Comparison of ENCODE assay signal across 10 cellular contexts in genomic region chr1:108681701-108682100, GRCh38. TPM values are rescaled to one million over a fixed set of nuclear protein-coding genes. Genes with fewer than 3 reads are reported as not detected.
DNase-seq lines count a peak whose midpoint lies in the region; FAIRE-seq and TF ChIP-seq lines count a peak whose summit lies in the region.
"Not testable (repeated sequence)": the region's sequence is repeated elsewhere in the genome, so short reads cannot be mapped to it uniquely, and the experiment has no call there.
"Had no signal": no experiment of that assay in that cellular context is flagged by ENCODE, and none has a peak within 500 bp of the region (broad histone marks: within the 10 kb centered on the region; RNA-seq: fewer than 3 reads in every experiment).

No MANE protein-coding gene starts in this region.

- BruUV-seq in endothelial cell of umbilical vein (replicated peaks; lab: Mats Ljungman, UMichigan): not testable (repeated sequence)

- H3K9me2 ChIP-seq in Loucy (replicated peaks; ENCODE audit: low read depth, low read length): not testable (repeated sequence)

- not testable (repeated sequence) for H3K4me1 ChIP-seq in H9 (ENCODE audit: insufficient read depth, low read length); endothelial cell of umbilical vein (ENCODE audit: control insufficient read depth, extremely low read depth, insufficient read depth, low read length)
- H3K4me1 ChIP-seq in Loucy (ENCODE audit: insufficient read depth, low read length, poor library complexity, severe bottlenecking): peaks cover 16% of the 10 kb centered on the region

- not testable (repeated sequence) for H3K4me2 ChIP-seq in H9 (ENCODE audit: insufficient read depth, insufficient read length, low read length); endothelial cell of umbilical vein (ENCODE audit: insufficient read depth, low read length)
- H3K4me2 ChIP-seq in Loucy (ENCODE audit: low read depth, low read length, poor library complexity, severe bottlenecking): peak overlapping the region; percentile 38

- no CpG with 5 or more reads among the region's 4 CpGs for WGBS in H9 (ENCODE audit: extremely low coverage, insufficient read length, low lambda C conversion rate)

- H3K4me3 ChIP-seq in Loucy (ENCODE audit: low read length, poor library complexity, severe bottlenecking); endothelial cell of umbilical vein (replicated peaks in 1 of 3; ENCODE audit: insufficient read depth in 1 of 3, low read depth in 1 of 3, low read length in 3 of 3): not testable (repeated sequence)

- H3K27me3 Mint-ChIP-seq in H9 (ENCODE audit: low read depth); progenitor cell of endocrine pancreas: not testable (repeated sequence)

- TF ChIP-seq CTCF in H9 (conservative IDR thresholded peaks at IDR 0.05); Loucy (conservative IDR thresholded peaks at IDR 0.05; ENCODE audit: low read length); endothelial cell of umbilical vein (IDR thresholded peaks at IDR 0.05; ENCODE audit: extremely low read depth in 1 of 2, insufficient read depth in 1 of 2, low read depth in 1 of 2, low read length in 2 of 2); progenitor cell of endocrine pancreas (IDR thresholded peaks at IDR 0.05; ENCODE audit: unreplicated experiment): not testable (repeated sequence)

- H3K14ac ChIP-seq in H9 (ENCODE audit: insufficient read depth, low read length): not testable (repeated sequence)

- not testable (repeated sequence) for FAIRE-seq in endothelial cell of umbilical vein (lab: Jason Lieb, UNC)

- not testable (repeated sequence) for H4K5ac ChIP-seq in H9 (ENCODE audit: insufficient read length, low read depth, low read length)

- H3K27ac Mint-ChIP-seq in H9: peak overlapping the region; percentile 4 to 91 (median 82); a peak in 5 of 7 replicates
- H3K27ac Mint-ChIP-seq in progenitor cell of endocrine pancreas: peak overlapping the region; percentile 87

- H3F3A ChIP-seq in Loucy (ENCODE audit: low read depth): not testable (repeated sequence)

- not testable (repeated sequence) for H3K9me3 ChIP-seq in H9 (ENCODE audit: control insufficient read depth, low read depth, low read length); Loucy (ENCODE audit: insufficient read depth, low read depth, low read length); endothelial cell of umbilical vein (replicated peaks; ENCODE audit: control insufficient read depth, insufficient read depth, low read length)

- H2BK12ac ChIP-seq in H9 (ENCODE audit: insufficient read length, low read depth, low read length): not testable (repeated sequence)

- POLR2A ChIA-PET in endothelial cell of umbilical vein (lab: Charles Lee): interaction anchor here (2.5 kb wide), 1 partner anchor 11 kb away, joined by 11 read pairs; the partner anchor contains the start of gene PRPF38B

- H3K9me1 ChIP-seq in endothelial cell of umbilical vein (replicated peaks; ENCODE audit: control insufficient read depth, extremely low read depth, insufficient read depth, low read length): not testable (repeated sequence)

- not testable (repeated sequence) for H3K9ac ChIP-seq in H9 (ENCODE audit: extremely low read depth, insufficient read length, low read length); endothelial cell of umbilical vein (replicated peaks; ENCODE audit: extremely low read depth, insufficient read depth, low read length)
- H3K9ac ChIP-seq in Loucy (ENCODE audit: low read depth, low read length, poor library complexity, severe bottlenecking): peak overlapping the region; percentile 14

- H2AK5ac ChIP-seq in H9 (ENCODE audit: insufficient read length, low read length): not testable (repeated sequence)

- H3T11ph ChIP-seq in H9 (ENCODE audit: low read length): not testable (repeated sequence)

- H2BK5ac ChIP-seq in H9 (ENCODE audit: insufficient read length, low read length): not testable (repeated sequence)

- H4K91ac ChIP-seq in H9 (ENCODE audit: insufficient read length, low read depth, low read length): not testable (repeated sequence)

- H2BK15ac ChIP-seq in H9 (ENCODE audit: low read depth, low read length): not testable (repeated sequence)

- DNase-seq in A172 (ENCODE audit: low spot score) (peak; percentile 57), SK-N-DZ (ENCODE audit: low spot score) (peak; percentile 46), astrocyte of the hippocampus (ENCODE audit: low read depth, low spot score) (peak; percentile 34), endothelial cell of umbilical vein (ENCODE audit: low read depth, low spot score) (peak; percentile 9), kidney tubule cell (ENCODE audit: low spot score) (peak; percentile 26)
- not testable (repeated sequence) for DNase-seq in H9; progenitor cell of endocrine pancreas (ENCODE audit: low spot score, unreplicated experiment)

- CTCF ChIA-PET in endothelial cell of umbilical vein (lab: Charles Lee): not testable (repeated sequence)

- H3K23me2 ChIP-seq in H9 (ENCODE audit: insufficient read length, low read depth, low read length, poor library complexity, severe bottlenecking): not testable (repeated sequence)

- TF ChIP-seq POLR2A in endothelial cell of umbilical vein (IDR thresholded peaks at IDR 0.05; ENCODE audit: low read depth, low read length): not testable (repeated sequence)

- not testable (repeated sequence) for H3K79me1 ChIP-seq in H9 (ENCODE audit: insufficient read depth, low read depth, low read length, poor library complexity, severe bottlenecking)

- intact Hi-C loops in endothelial cell of umbilical vein (cut with micrococcal nuclease): loop anchor here (1.0 kb wide), 1 partner anchor 11 kb away; the partner anchor contains the start of gene PRPF38B

- H2BK120ac ChIP-seq in H9 (ENCODE audit: low read depth, low read length, poor library complexity, severe bottlenecking): peak overlapping the region; percentile 77

- not testable (repeated sequence) for H3K79me2 ChIP-seq in H9 (ENCODE audit: insufficient read depth, low read length); Loucy (ENCODE audit: insufficient read depth, low read length); endothelial cell of umbilical vein (ENCODE audit: control insufficient read depth, insufficient read depth, low read length)

- not testable (repeated sequence) for H3K18ac ChIP-seq in H9 (ENCODE audit: insufficient read length, low read depth, low read length)

- not testable (repeated sequence) for H3K9me3 Mint-ChIP-seq in H9; progenitor cell of endocrine pancreas (ENCODE audit: low read depth)

- not testable (repeated sequence) for H3K4ac ChIP-seq in H9 (ENCODE audit: low read depth, low read length)

- not testable (repeated sequence) for H3K23ac ChIP-seq in H9 (ENCODE audit: insufficient read length, low read depth, low read length)

- H3K56ac ChIP-seq in H9 (ENCODE audit: insufficient read length, low read depth, low read length): not testable (repeated sequence)

- not testable (repeated sequence) for H3K36me3 ChIP-seq in Loucy (ENCODE audit: insufficient read depth, low read length); endothelial cell of umbilical vein (ENCODE audit: control insufficient read depth in 2 of 2, extremely low read depth in 1 of 2, insufficient read depth in 2 of 2, low read length in 2 of 2)

- H2BK20ac ChIP-seq in H9 (ENCODE audit: low read depth, low read length, poor library complexity, severe bottlenecking): not testable (repeated sequence)

- H3K27ac ChIP-seq in H9 (ENCODE audit: insufficient read length, low read depth, low read length); endothelial cell of umbilical vein (ENCODE audit: insufficient read depth, low read depth, low read length): not testable (repeated sequence)

- dilution Hi-C loops in endothelial cell of umbilical vein (cut with MboI; ENCODE audit: extremely low pct_ligation_motif_present, low sequenced_read_pairs): not testable (repeated sequence)

- not testable (repeated sequence) for H2AFZ ChIP-seq in H9 (ENCODE audit: low read length)
- H2AFZ ChIP-seq in Loucy (ENCODE audit: low read length): peak overlapping the region; percentile 4; the same call in 1 of the 2 replicates
- peak overlapping the region; percentile 73 for H2AFZ ChIP-seq in endothelial cell of umbilical vein (ENCODE audit: low read depth, low read length)

- peaks cover 21 to 23% of the 10 kb centered on the region in 2 experiments for H3K4me1 Mint-ChIP-seq in H9
- not testable (repeated sequence) for H3K4me1 Mint-ChIP-seq in progenitor cell of endocrine pancreas (ENCODE audit: low read depth)

- not testable (repeated sequence) for H4K8ac ChIP-seq in H9 (replicated peaks; ENCODE audit: insufficient read length, low read depth, low read length)

- not testable (repeated sequence) for H3K27me3 ChIP-seq in H9 (ENCODE audit: insufficient read depth, low read length); Loucy (ENCODE audit: insufficient read depth, low read length, poor library complexity, severe bottlenecking); endothelial cell of umbilical vein (ENCODE audit: control insufficient read depth in 2 of 2, insufficient read depth in 2 of 2, low read length in 2 of 2)

- not testable (repeated sequence) for H3K36me3 Mint-ChIP-seq in H9 (ENCODE audit: insufficient read depth in 1 of 3, low read depth in 3 of 3); progenitor cell of endocrine pancreas (ENCODE audit: insufficient read depth)

- not testable (repeated sequence) for H4K20me1 ChIP-seq in H9 (ENCODE audit: control insufficient read depth, insufficient read depth, insufficient read length); Loucy (ENCODE audit: insufficient read depth, low read length, poor library complexity, severe bottlenecking); endothelial cell of umbilical vein (replicated peaks; ENCODE audit: control insufficient read depth, extremely low read depth, insufficient read depth, low read length)

- H3K4me3 Mint-ChIP-seq in H9: 0 out of 5 replicates have a peak overlapping the region, but pooled peaks of 1 of the 2 experiments have one; percentile 28
- H3K4me3 Mint-ChIP-seq in progenitor cell of endocrine pancreas (ENCODE audit: low read depth): not testable (repeated sequence)

RNA-seq across cellular contexts. Expression of gene PRPF38B, which starts 10.4 kb away (rescaled TPM):
- 13.7 and 15.2 TPM in 2 replicates for total RNA-seq in A172 (2014; rRNA removed; shearing (Covaris generic))
- 60.0 and 60.1 TPM in 2 replicates for total RNA-seq in H9 (2021)
- polyA plus RNA-seq in SK-N-DZ (2014; cell fraction: cytosol; rRNA removed): 22.8 and 26.1 TPM in 2 replicates
- 47.5 and 70.3 TPM in 2 replicates for polyA plus RNA-seq in SK-N-DZ (2014; cell fraction: nucleus; rRNA removed)
- 40.5 and 46.6 TPM in 2 replicates for total RNA-seq in endothelial cell of umbilical vein
- 15.2 and 19.3 TPM in 2 replicates for polyA plus RNA-seq in endothelial cell of umbilical vein
- polyA plus RNA-seq in endothelial cell of umbilical vein (2011; cell fraction: cytosol; rRNA removed): 9.8 and 13.9 TPM in 2 replicates
- polyA plus RNA-seq in endothelial cell of umbilical vein (2011; cell fraction: nucleus; rRNA removed): 64.8 and 104 TPM in 2 replicates
- polyA plus RNA-seq in endothelial cell of umbilical vein (2012): 24.5 and 31.4 TPM in 2 replicates
- polyA minus RNA-seq in endothelial cell of umbilical vein: 34.3 and 37.9 TPM in 2 replicates
- 18.5 TPM for polyA minus RNA-seq in endothelial cell of umbilical vein (2011; cell fraction: cytosol; rRNA and poly(A)+ RNA removed)
- 85.6 and 94.1 TPM in 2 replicates for polyA minus RNA-seq in endothelial cell of umbilical vein (2011; cell fraction: nucleus; rRNA and poly(A)+ RNA removed)
- 54.7 and 59.1 TPM in 2 replicates for total RNA-seq in progenitor cell of endocrine pancreas

RNA-seq across cellular contexts. Expression of gene HENMT1, which starts 20.8 kb away (rescaled TPM):
- not detected in 2 replicates for total RNA-seq in A172 (2014; rRNA removed; shearing (Covaris generic))
- total RNA-seq in H9 (2021) (6.2 and 6.6 TPM in 2 replicates), endothelial cell of umbilical vein (3.8 and 4.4 TPM in 2 replicates), progenitor cell of endocrine pancreas (5.9 and 9.1 TPM in 2 replicates)
- polyA plus RNA-seq in SK-N-DZ (2014; cell fraction: cytosol; rRNA removed): not detected in 2 replicates
- polyA plus RNA-seq in SK-N-DZ (2014; cell fraction: nucleus; rRNA removed): not detected in 2 replicates
- polyA plus RNA-seq in endothelial cell of umbilical vein: 3.2 and 4.5 TPM in 2 replicates
- 4.4 and 4.6 TPM in 2 replicates for polyA plus RNA-seq in endothelial cell of umbilical vein (2011; cell fraction: cytosol; rRNA removed)
- 3.9 and 4.4 TPM in 2 replicates for polyA plus RNA-seq in endothelial cell of umbilical vein (2011; cell fraction: nucleus; rRNA removed)
- 2.9 and 5.1 TPM in 2 replicates for polyA plus RNA-seq in endothelial cell of umbilical vein (2012)
- 1.6 and 2.2 TPM in 2 replicates for polyA minus RNA-seq in endothelial cell of umbilical vein
- 9.4 TPM for polyA minus RNA-seq in endothelial cell of umbilical vein (2011; cell fraction: cytosol; rRNA and poly(A)+ RNA removed)
- 0.91 and 1.1 TPM in 2 replicates for polyA minus RNA-seq in endothelial cell of umbilical vein (2011; cell fraction: nucleus; rRNA and poly(A)+ RNA removed)
- total RNA-seq: SJCRH30 had no signal

RNA-seq across cellular contexts. Expression of gene FNDC7, which starts 31.0 kb away (rescaled TPM):
- not detected in 2 replicates for total RNA-seq in A172 (2014; rRNA removed; shearing (Covaris generic))
- 0.11 and 0.13 TPM in 2 replicates for total RNA-seq in H9 (2021)
- polyA plus RNA-seq in SK-N-DZ (2014; cell fraction: cytosol; rRNA removed): 0.71 and 1.2 TPM in 2 replicates
- polyA plus RNA-seq in SK-N-DZ (2014; cell fraction: nucleus; rRNA removed): 0.43 and 0.87 TPM in 2 replicates
- total RNA-seq in endothelial cell of umbilical vein: not detected in 2 replicates
- not detected in 2 replicates for polyA plus RNA-seq in endothelial cell of umbilical vein
- polyA plus RNA-seq in endothelial cell of umbilical vein (2011; cell fraction: cytosol; rRNA removed): not detected in 2 replicates
- 0.05 and 0.10 TPM in 2 replicates for polyA plus RNA-seq in endothelial cell of umbilical vein (2011; cell fraction: nucleus; rRNA removed)
- not detected in 2 replicates for polyA plus RNA-seq in endothelial cell of umbilical vein (2012)
- polyA minus RNA-seq in endothelial cell of umbilical vein: 0.49 TPM in 1 of 2 replicates, not detected in the other
- polyA minus RNA-seq in endothelial cell of umbilical vein (2011; cell fraction: cytosol; rRNA and poly(A)+ RNA removed): 0.31 TPM
- polyA minus RNA-seq in endothelial cell of umbilical vein (2011; cell fraction: nucleus; rRNA and poly(A)+ RNA removed): 0.29 TPM in 1 of 2 replicates, not detected in the other
- not detected in 2 replicates for total RNA-seq in progenitor cell of endocrine pancreas
- total RNA-seq: GM23248 had no signal
- polyA plus RNA-seq: GM23248 had no signal
